Comparison of ENCODE assay signal across 1 cellular context in genomic region chr9:90274725-90275124, GRCh38.
TF ChIP-seq lines count a peak whose summit lies in the region.

No MANE protein-coding gene starts in this region.

TF ChIP-seq in HCT116, 20 proteins besides CTCF, POLR2A, EP300 and RAD21 (continued from another document):
- TF ChIP-seq CEBPB (IDR thresholded peaks at IDR 0.05; ENCODE audit: low read depth) (no peak), EZH2phosphoT487 (IDR thresholded peaks at IDR 0.05; ENCODE audit: borderline replicate concordance) (no peak), EZH2 (IDR thresholded peaks at IDR 0.05) (no peak), SP1 (IDR thresholded peaks at IDR 0.05; ENCODE audit: low read depth) (no peak), MAX (IDR thresholded peaks at IDR 0.05) (no peak), SRF (IDR thresholded peaks at IDR 0.05; ENCODE audit: low read depth) (no peak)
TF ChIP-seq in HCT116: peak in this region for 0.
